ENCODE assay signal across 9 cellular contexts in genomic region chr12:124369055-124369900, GRCh38.
DNase-seq lines count a peak whose midpoint lies in the region; TF ChIP-seq lines count a peak whose summit lies in the region.
"Had no signal": no experiment of that assay in that cellular context is flagged by ENCODE, and none has a peak within 500 bp of the region (broad histone marks: within the 10 kb centered on the region; RNA-seq: fewer than 3 reads in every experiment).

No MANE protein-coding gene starts in this region.

- H3K36me3 ChIP-seq in ACC112 (ENCODE audit: insufficient read depth, low read length) = peaks cover 10% of the 10 kb centered on the region
- H3K36me3 ChIP-seq in HAP-1 (replicated peaks) = peaks cover 8% of the 10 kb centered on the region

- DNase-seq in RWPE1 (ENCODE audit: low spot score) (no peak), fibroblast of the conjunctiva (ENCODE audit: low read depth) (peak; percentile 92), non-pigmented ciliary epithelial cell (ENCODE audit: low read depth) (peak; percentile 40), HAP-1 (ENCODE audit: low spot score in 2 of 2) (no peak), DMS153 treated with DMSO at 0.1 percent for 48 hours (lab: John Stamatoyannopoulos, UW; ENCODE audit: unreplicated experiment) (no peak), amniotic stem cell (lab: John Stamatoyannopoulos, UW) (no peak), LoVo (ENCODE audit: low spot score) (no peak)
- DNase-seq: stimulated activated CD4-positive, alpha-beta T cell treated with anti-CD3 and anti-CD28 coated beads, Interleukin-12 subunit alpha, Interleukin-12 subunit beta, amount 100 ng/mL, for 4 hours had no signal

- POLR2A ChIA-PET in RWPE1 (lab: Yijun Ruan, JAX; ENCODE audit: low non-redundant PET) = no interaction called here

- H3K27me3 ChIP-seq in ACC112 (ENCODE audit: insufficient read depth, low read length) (no peaks in the 10 kb centered on the region), HAP-1 (ENCODE audit: low read depth) (no peaks in the 10 kb centered on the region)

- peaks cover 44% of the 10 kb centered on the region for H3K79me2 ChIP-seq in ACC112 (ENCODE audit: control insufficient read depth, insufficient read depth, low read length, unreplicated experiment)

- CTCF ChIA-PET in RWPE1 (lab: Yijun Ruan, JAX) = interaction anchor here (1.0 kb wide), 2 partner anchors 12 to 21 kb away, joined by 3 to 5 read pairs; no protein-coding TSS in a partner anchor

- no peak overlapping the region for H2AFZ ChIP-seq in ACC112 (ENCODE audit: low read length, unreplicated experiment)

- no peaks in the 10 kb centered on the region for H3K9me3 ChIP-seq in HAP-1

- H3K4me1 ChIP-seq in ACC112 (ENCODE audit: control insufficient read depth, insufficient read depth, low read length, unreplicated experiment) (peaks cover 31% of the 10 kb centered on the region), HAP-1 (no peaks in the 10 kb centered on the region)

- H3K27ac ChIP-seq in ACC112 (ENCODE audit: low read depth, low read length) = peak overlapping the region; percentile 92
- H3K27ac ChIP-seq in RWPE1 = peak overlapping the region; percentile 93

- in situ Hi-C loops in HAP-1 (cut with MboI; ENCODE audit: low sequenced_read_pairs) = no loop called here

- TF ChIP-seq CTCF in RWPE1 (conservative IDR thresholded peaks at IDR 0.05; ENCODE audit: low read depth) = no peak

- no peak overlapping the region for H3K4me3 ChIP-seq in ACC112 (ENCODE audit: low read depth, low read length)
- no peak overlapping the region for H3K4me3 ChIP-seq in HAP-1

Comparison
In these comparisons a context has a peak if more than half of its experiments do, and no peak if none do; other contexts are left out.
1. DNase-seq: peak in fibroblast of the conjunctiva (single experiment) and non-pigmented ciliary epithelial cell (single experiment); none in RWPE1 (single experiment), HAP-1 (0 of 2), DMS153 treated with DMSO at 0.1 percent for 48 hours (single experiment), amniotic stem cell (single experiment) and LoVo (single experiment).